7 cellular contexts compared by ENCODE assay signal in the genomic region with DNA sequence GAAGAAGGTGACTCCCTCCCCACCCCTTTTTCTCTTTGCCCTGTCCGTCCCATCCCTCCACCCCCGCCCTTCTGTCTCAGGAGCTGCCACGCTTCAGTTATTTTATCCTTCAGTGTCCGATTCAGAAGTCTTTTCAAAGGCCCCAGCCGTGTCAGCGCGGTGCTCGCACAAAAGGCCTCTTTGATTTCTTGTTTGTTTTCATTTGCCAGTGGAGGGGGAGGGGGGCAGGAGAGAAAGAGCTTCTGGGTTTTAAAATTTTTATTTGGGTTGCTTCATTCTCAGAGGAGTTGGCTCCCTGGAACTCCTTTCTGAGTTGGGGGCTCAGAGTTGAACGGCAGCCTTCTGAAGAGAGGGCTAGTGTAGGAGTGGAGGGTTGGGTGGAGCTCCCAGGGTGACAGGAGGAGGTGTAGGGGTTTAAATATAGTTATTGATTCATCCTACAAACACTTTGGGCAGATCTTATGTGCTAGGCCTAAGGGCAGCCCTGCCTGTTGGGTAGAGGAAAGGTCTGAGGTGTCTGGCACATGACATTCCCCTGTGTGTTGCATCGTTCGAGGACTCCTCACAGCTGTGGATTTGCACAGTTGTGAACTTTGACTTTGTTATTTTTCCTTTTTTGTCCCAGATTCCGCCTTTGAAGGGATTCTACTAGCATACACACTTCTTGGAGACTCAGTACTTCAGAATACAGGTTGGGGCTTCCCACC.
A peak's percentile ranks its signal among the peaks of the same experiment; 100 is the strongest.
DNase-seq lines count a peak whose midpoint lies in the region; ATAC-seq and TF ChIP-seq lines count a peak whose summit lies in the region.

No MANE protein-coding gene starts in this region.

- H3K36me3 ChIP-seq in tibial artery = no peaks in the 10 kb centered on the region

- H3K27me3 ChIP-seq in layer of hippocampus (ENCODE audit: control insufficient read depth, insufficient read depth, low read length) = no peaks in the 10 kb centered on the region
- no peaks in the 10 kb centered on the region for H3K27me3 ChIP-seq in tibial artery

- H3K27ac ChIP-seq in layer of hippocampus (ENCODE audit: low read depth, low read length) (peak overlapping the region; percentile 100), tibial artery (peak overlapping the region; percentile 88 to 99)

- DNase-seq in NCI-H146 treated with DMSO at 0.1 percent for 48 hours (lab: John Stamatoyannopoulos, UW; ENCODE audit: unreplicated experiment) (peak; percentile 22), astrocyte of the hippocampus (ENCODE audit: low read depth, low spot score) (peak; percentile 76), tibial artery (no peak), SW 1271 (lab: John Stamatoyannopoulos, UW) (no peak)

- intact Hi-C loops in tibial artery (cut with DNase I; ENCODE audit: low total_unique reads) = no loop called here

- no peaks in the 10 kb centered on the region for H3K9me3 ChIP-seq in tibial artery

- no peak for TF ChIP-seq CTCF in tibial artery (IDR thresholded peaks at IDR 0.05)

- peaks cover 0 to 100% (median 95%) of the 10 kb centered on the region in 4 donors for H3K4me1 ChIP-seq in tibial artery

- ATAC-seq in GM21619 (IDR thresholded peaks at IDR 0.05; ENCODE audit: unreplicated experiment) (no peak), GM18909 (IDR thresholded peaks at IDR 0.05; ENCODE audit: poor library complexity, unreplicated experiment) (no peak)

- peak overlapping the region in 1 of 2 donors; percentile 6 for H3K4me3 ChIP-seq in tibial artery

Comparison
In these comparisons a context has a peak if more than half of its experiments do, and no peak if none do; other contexts are left out.
1. DNase-seq: peak in NCI-H146 treated with DMSO at 0.1 percent for 48 hours (single experiment) and astrocyte of the hippocampus (single experiment); none in tibial artery (0 of 2) and SW 1271 (0 of 2).